Comparison of ENCODE assay signal across 19 cellular contexts in the genomic region with DNA sequence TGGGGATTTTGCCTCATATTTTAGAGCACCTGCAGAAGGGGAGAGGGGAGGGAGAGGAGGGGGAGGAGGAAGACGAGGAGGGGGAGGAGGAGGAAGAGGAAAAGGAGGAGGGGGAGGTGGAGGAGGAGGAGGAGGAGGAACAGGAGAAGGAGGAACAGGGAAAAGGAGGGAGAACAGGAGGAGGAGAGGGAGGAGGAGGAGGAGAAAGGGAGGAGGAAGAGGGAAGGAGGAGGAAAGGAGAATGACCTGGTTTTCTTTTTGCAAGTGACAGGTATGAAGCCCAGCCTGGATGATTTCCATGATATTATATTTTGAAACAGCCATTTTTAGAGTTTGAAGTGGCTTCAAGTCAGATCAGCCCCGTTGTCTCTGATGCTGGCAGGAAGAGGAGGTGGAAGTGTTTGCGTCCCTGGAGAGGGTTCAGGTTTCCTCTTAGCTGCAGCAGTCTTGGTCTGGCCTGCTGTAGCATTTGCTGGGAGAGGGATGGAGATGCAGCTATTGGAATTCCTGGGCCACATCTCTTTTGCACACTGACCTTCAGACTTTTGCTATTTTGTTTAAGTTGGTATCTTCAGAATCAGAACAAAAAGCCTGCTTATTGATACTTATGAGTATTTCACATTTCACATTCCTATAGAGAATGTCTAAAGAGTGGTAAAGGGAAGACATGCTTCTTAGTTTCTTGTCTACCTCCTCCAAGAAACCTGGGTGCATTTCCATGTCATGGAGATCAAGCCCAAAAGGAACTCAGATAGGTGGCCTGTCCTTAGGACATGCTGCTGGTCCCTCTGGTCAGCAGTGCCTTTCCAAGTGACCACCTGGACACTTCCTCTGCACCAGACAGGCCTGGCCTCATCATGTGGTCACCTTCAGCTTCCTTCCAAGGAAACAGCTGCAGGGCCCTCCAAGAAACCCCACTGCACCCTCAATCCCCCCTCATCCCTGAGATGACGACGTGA. TPM values are rescaled to one million over a fixed set of nuclear protein-coding genes. Genes with fewer than 3 reads are reported as not detected.
"Had no signal": no experiment of that assay in that cellular context is flagged by ENCODE, and none has a peak within 500 bp of the region (broad histone marks: within the 10 kb centered on the region; RNA-seq: fewer than 3 reads in every experiment).

No MANE protein-coding gene starts in this region.

- H3K4me3 ChIP-seq: breast epithelium, dorsolateral prefrontal cortex, lower lobe of right lung, skin epidermis, tibial artery, vagina had no signal

- H3K27me3 ChIP-seq: breast epithelium, dorsolateral prefrontal cortex, vagina had no signal

- H3K4me1 Mint-ChIP-seq: naive B cell had no signal

- H3K36me3 Mint-ChIP-seq: activated naive CD8-positive, alpha-beta T cell treated with anti-CD3 and anti-CD28 coated beads for 36 hours; naive B cell; stimulated activated effector memory CD8-positive, alpha-beta T cell treated with anti-CD3 and anti-CD28 coated beads, Interleukin-12 subunit alpha, Interleukin-12 subunit beta, amount 100 ng/mL, for 72 hours had no signal

- H3K27ac Mint-ChIP-seq: activated CD4-positive, alpha-beta memory T cell treated with anti-CD3 and anti-CD28 coated beads, Interleukin-2, amount 10 ng/mL, durations not matched to agents 7 days and 5 days; activated naive CD8-positive, alpha-beta T cell treated with anti-CD3 and anti-CD28 coated beads for 36 hours; activated T-cell treated with anti-CD3 and anti-CD28 coated beads, Interleukin-2, amount 50 U/mL, for 72 hours; naive B cell; stimulated activated effector memory CD8-positive, alpha-beta T cell treated with anti-CD3 and anti-CD28 coated beads, Interleukin-12 subunit alpha, Interleukin-12 subunit beta, amount 100 ng/mL, for 72 hours had no signal

- H3K36me3 ChIP-seq: breast epithelium, lower lobe of right lung, tibial artery, vagina had no signal

- DNase-seq: activated CD4-positive, alpha-beta memory T cell treated with anti-CD3 and anti-CD28 coated beads, Interleukin-2, amount 10 ng/mL, durations not matched to agents 7 days and 5 days; activated CD8-positive, alpha-beta memory T cell treated with anti-CD3 and anti-CD28 coated beads, Interleukin-2, amount 50 U/mL, for 4 hours; activated gamma-delta T cell treated with Interleukin-2 at 50 U/mL for 16 hours; activated naive CD8-positive, alpha-beta T cell treated with anti-CD3 and anti-CD28 coated beads for 36 hours; activated T-cell treated with anti-CD3 and anti-CD28 coated beads, Interleukin-2, amount 50 U/mL, for 72 hours; hypothalamus; kidney glomerular epithelial cell; lower lobe of right lung; midbrain; naive B cell; tibial artery had no signal

- H3K9me3 Mint-ChIP-seq: activated CD4-positive, alpha-beta memory T cell treated with anti-CD3 and anti-CD28 coated beads, Interleukin-2, amount 10 ng/mL, durations not matched to agents 7 days and 5 days; activated naive CD8-positive, alpha-beta T cell treated with anti-CD3 and anti-CD28 coated beads for 36 hours had no signal

- ATAC-seq: activated T-cell treated with anti-CD3 and anti-CD28 coated beads, Interleukin-2, amount 50 U/mL, for 72 hours; esophagus mucosa; lower lobe of right lung; stimulated activated effector memory CD8-positive, alpha-beta T cell treated with anti-CD3 and anti-CD28 coated beads, Interleukin-12 subunit alpha, Interleukin-12 subunit beta, amount 100 ng/mL, for 72 hours had no signal

- H3K4me1 ChIP-seq: breast epithelium, tibial artery, vagina had no signal

- H3K9me3 ChIP-seq: breast epithelium, lower lobe of right lung, tibial artery, vagina had no signal

- H3K4me3 Mint-ChIP-seq: activated CD4-positive, alpha-beta memory T cell treated with anti-CD3 and anti-CD28 coated beads, Interleukin-2, amount 10 ng/mL, durations not matched to agents 7 days and 5 days; activated naive CD8-positive, alpha-beta T cell treated with anti-CD3 and anti-CD28 coated beads for 36 hours; activated T-cell treated with anti-CD3 and anti-CD28 coated beads, Interleukin-2, amount 50 U/mL, for 72 hours; stimulated activated effector memory CD8-positive, alpha-beta T cell treated with anti-CD3 and anti-CD28 coated beads, Interleukin-12 subunit alpha, Interleukin-12 subunit beta, amount 100 ng/mL, for 72 hours had no signal

- H3K27ac ChIP-seq: breast epithelium, lower lobe of right lung, skin epidermis, tibial artery, vagina had no signal

RNA-seq across cellular contexts. Expression of a gene that starts 54.3 kb away (rescaled TPM):
- total RNA-seq: activated CD4-positive, alpha-beta memory T cell treated with anti-CD3 and anti-CD28 coated beads, Interleukin-2, amount 10 ng/mL, durations not matched to agents 7 days and 5 days; activated naive CD8-positive, alpha-beta T cell treated with anti-CD3 and anti-CD28 coated beads for 36 hours; activated T-cell treated with anti-CD3 and anti-CD28 coated beads, Interleukin-2, amount 50 U/mL, for 72 hours; chondrocyte; esophagus mucosa; glomerular endothelial cell; vagina had no signal
